In genomic region chr13:101140087-101140770, GRCh38 we compare ENCODE assay signal across 16 cellular contexts.
"Had no signal": no experiment of that assay in that cellular context is flagged by ENCODE, and none has a peak within 500 bp of the region (broad histone marks: within the 10 kb centered on the region; RNA-seq: fewer than 3 reads in every experiment).

No MANE protein-coding gene starts in this region.

- ATAC-seq: body of pancreas; stimulated activated memory B cell treated with anti-CD40 and anti-IgM and Interleukin-4, amounts not matched to agents 10 μg/mL and 1 μg/mL and 100 μg/mL, for 72 hours had no signal

- H3K27me3 ChIP-seq: body of pancreas, neural progenitor cell, ovary had no signal

- DNase-seq: activated CD4-positive, alpha-beta T cell treated with anti-CD3 and anti-CD28 coated beads, Interleukin-2, amount 10 ng/mL, durations not matched to agents 7 days and 5 days; activated CD4-positive, CD25-positive, alpha-beta regulatory T cell; activated CD8-positive, alpha-beta memory T cell treated with anti-CD3 and anti-CD28 coated beads, Interleukin-2, amount 50 U/mL, for 48 hours; activated naive CD8-positive, alpha-beta T cell treated with anti-CD3 and anti-CD28 coated beads for 36 hours; amygdala; body of pancreas; central memory CD4-positive, alpha-beta T cell; cortex of kidney; effector memory CD4-positive, alpha-beta T cell; heart right ventricle; mammary epithelial cell; ovary; stimulated activated CD4-positive, alpha-beta T cell treated with anti-CD3 and anti-CD28 coated beads, Interleukin-2, amount 100 ng/mL, for 48 hours had no signal

- H3K4me1 ChIP-seq: body of pancreas, heart right ventricle had no signal

- FAIRE-seq: frontal cortex had no signal

- H2AFZ ChIP-seq: neural progenitor cell had no signal

- H3K9ac ChIP-seq: neural progenitor cell had no signal

- H3K4me2 ChIP-seq: neural progenitor cell had no signal

- H3K9me3 ChIP-seq: body of pancreas, heart right ventricle, ovary had no signal

- H3K4me3 ChIP-seq: body of pancreas, heart right ventricle, neural progenitor cell, ovary had no signal

- H3K27ac ChIP-seq: body of pancreas, heart right ventricle, neural progenitor cell, ovary had no signal

- H3K36me3 ChIP-seq: heart right ventricle, neural progenitor cell, ovary had no signal
